22 cellular contexts compared by ENCODE assay signal in the genomic region with DNA sequence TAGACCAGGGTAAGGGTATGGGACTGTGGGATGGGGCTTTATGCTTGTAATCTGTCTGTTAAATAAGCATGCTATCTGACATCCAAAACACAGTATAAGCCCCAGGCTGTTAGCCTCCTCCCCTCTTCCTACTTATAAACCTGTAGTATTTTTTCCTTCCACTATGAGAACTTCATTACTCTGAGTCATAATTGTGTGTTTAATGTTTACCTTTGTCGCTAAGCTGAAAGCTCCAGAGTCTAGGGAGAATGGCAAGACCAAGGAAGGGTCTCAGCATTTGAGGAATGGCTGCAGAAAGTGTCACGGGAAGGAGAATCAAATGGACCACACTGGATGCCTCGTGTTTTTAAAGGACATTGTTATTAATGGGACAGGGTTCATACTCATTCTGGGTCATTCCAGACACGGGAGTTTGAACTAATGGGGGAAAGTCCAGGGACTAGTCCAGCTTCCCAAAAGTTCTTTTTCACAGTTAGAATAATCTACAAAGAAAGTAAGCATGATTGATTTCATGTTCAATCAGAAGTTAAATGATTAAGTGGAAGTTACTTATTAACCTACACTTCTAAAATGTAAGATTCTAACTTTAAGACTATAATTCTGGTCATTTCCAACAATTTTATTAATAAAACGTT.
DNase-seq lines count a peak whose midpoint lies in the region; ATAC-seq and TF ChIP-seq lines count a peak whose summit lies in the region.
"Had no signal": no experiment of that assay in that cellular context is flagged by ENCODE, and none has a peak within 500 bp of the region (broad histone marks: within the 10 kb centered on the region; RNA-seq: fewer than 3 reads in every experiment).

No MANE protein-coding gene starts in this region.

- CTCF ChIA-PET in Calu3 (lab: Charles Lee) = no interaction called here

- BruUV-seq in Calu3 (replicated peaks; lab: Mats Ljungman, UMichigan) = no TSS peak

- H3K4me3 Mint-ChIP-seq in Calu3 (ENCODE audit: low read depth, unreplicated experiment) = peak overlapping the region; percentile 41
- H3K4me3 Mint-ChIP-seq: stimulated activated effector memory CD8-positive, alpha-beta T cell treated with anti-CD3 and anti-CD28 coated beads, Interleukin-12 subunit alpha, Interleukin-12 subunit beta, amount 100 ng/mL, for 72 hours had no signal

- ATAC-seq in HG03571 (IDR thresholded peaks at IDR 0.05; ENCODE audit: unreplicated experiment) = no peak
- ATAC-seq in HG03280 (IDR thresholded peaks at IDR 0.05; ENCODE audit: unreplicated experiment) = no peak
- ATAC-seq: sciatic nerve; stimulated activated effector memory CD8-positive, alpha-beta T cell treated with anti-CD3 and anti-CD28 coated beads, Interleukin-12 subunit alpha, Interleukin-12 subunit beta, amount 100 ng/mL, for 72 hours had no signal

- peaks cover 9% of the 10 kb centered on the region for H3K4me1 Mint-ChIP-seq in Calu3 (ENCODE audit: low read depth, unreplicated experiment)
- H3K4me1 Mint-ChIP-seq: stimulated activated effector memory CD8-positive, alpha-beta T cell treated with anti-CD3 and anti-CD28 coated beads, Interleukin-12 subunit alpha, Interleukin-12 subunit beta, amount 100 ng/mL, for 72 hours had no signal

- H3K36me3 Mint-ChIP-seq in Calu3 (ENCODE audit: insufficient read depth, unreplicated experiment) = no peaks in the 10 kb centered on the region
- H3K36me3 Mint-ChIP-seq: stimulated activated effector memory CD8-positive, alpha-beta T cell treated with anti-CD3 and anti-CD28 coated beads, Interleukin-12 subunit alpha, Interleukin-12 subunit beta, amount 100 ng/mL, for 72 hours had no signal

- H3K27ac Mint-ChIP-seq in Calu3 (ENCODE audit: unreplicated experiment) = no peak overlapping the region
- H3K27ac Mint-ChIP-seq: CD4-positive, CD25-positive, alpha-beta regulatory T cell; stimulated activated effector memory CD8-positive, alpha-beta T cell treated with anti-CD3 and anti-CD28 coated beads, Interleukin-12 subunit alpha, Interleukin-12 subunit beta, amount 100 ng/mL, for 72 hours had no signal

- intact Hi-C loops in Calu3 (cut with micrococcal nuclease; ENCODE audit: unreplicated experiment) = no loop called here

- H3K9me3 Mint-ChIP-seq in Calu3 (ENCODE audit: low read depth, unreplicated experiment) = no peaks in the 10 kb centered on the region
- H3K9me3 Mint-ChIP-seq: CD4-positive, CD25-positive, alpha-beta regulatory T cell; stimulated activated effector memory CD8-positive, alpha-beta T cell treated with anti-CD3 and anti-CD28 coated beads, Interleukin-12 subunit alpha, Interleukin-12 subunit beta, amount 100 ng/mL, for 72 hours had no signal

- no peak for TF ChIP-seq CTCF in Calu3 (IDR thresholded peaks at IDR 0.05; ENCODE audit: unreplicated experiment)

- H3K27me3 Mint-ChIP-seq in Calu3 (ENCODE audit: unreplicated experiment) = peaks cover 13% of the 10 kb centered on the region

- DNase-seq in Calu3 (peak; percentile 4), HT1080 (ENCODE audit: low read depth) (peak; percentile 58), astrocyte of the hippocampus (ENCODE audit: low read depth, low spot score) (peak; percentile 23), left kidney (ENCODE audit: low read depth, low spot score) (peak; percentile 59), NCI-H1092 treated with DMSO at 0.1 percent for 48 hours (lab: John Stamatoyannopoulos, UW) (no peak)
- no peak for DNase-seq in central memory CD4-positive, alpha-beta T cell
- DNase-seq: activated CD4-positive, alpha-beta T cell treated with anti-CD3 and anti-CD28 coated beads, Interleukin-2, amount 50 U/mL, for 1 hour; amniotic stem cell; CD4-positive, CD25-positive, alpha-beta regulatory T cell; DMS79; effector CD8-positive, alpha-beta T cell; esophagus squamous epithelium; GM23248; KBM-7; MV-4-11; NCI-H187; nucleus accumbens; Right ventricle myocardium superior had no signal

Comparison
In these comparisons a context has a peak if more than half of its experiments do, and no peak if none do; other contexts are left out.
1. DNase-seq: peak in Calu3 (single experiment), HT1080 (single experiment), astrocyte of the hippocampus (single experiment) and left kidney (single experiment); none in NCI-H1092 treated with DMSO at 0.1 percent for 48 hours (single experiment) and central memory CD4-positive, alpha-beta T cell (single experiment).